In genomic region chr11:70267405-70267950, GRCh38 we compare ENCODE assay signal across 2 cellular contexts.
TF ChIP-seq lines count a peak whose summit lies in the region.

No MANE protein-coding gene starts in this region.

TF ChIP-seq in HEK293, 187 proteins besides CTCF, POLR2A, EP300 and RAD21 (continued from another document):
- TF ChIP-seq PRDM6 (tag by site-specific recombination; IDR thresholded peaks at IDR 0.05) (no peak), ZSCAN4 (tag by site-specific recombination; IDR thresholded peaks at IDR 0.05) (no peak), ZIC2 (tag by site-specific recombination; IDR thresholded peaks at IDR 0.05) (no peak)

TF ChIP-seq in GM23338, 12 proteins besides CTCF, POLR2A, EP300 and RAD21 (continued from another document):
- TF ChIP-seq, protein P1, sequence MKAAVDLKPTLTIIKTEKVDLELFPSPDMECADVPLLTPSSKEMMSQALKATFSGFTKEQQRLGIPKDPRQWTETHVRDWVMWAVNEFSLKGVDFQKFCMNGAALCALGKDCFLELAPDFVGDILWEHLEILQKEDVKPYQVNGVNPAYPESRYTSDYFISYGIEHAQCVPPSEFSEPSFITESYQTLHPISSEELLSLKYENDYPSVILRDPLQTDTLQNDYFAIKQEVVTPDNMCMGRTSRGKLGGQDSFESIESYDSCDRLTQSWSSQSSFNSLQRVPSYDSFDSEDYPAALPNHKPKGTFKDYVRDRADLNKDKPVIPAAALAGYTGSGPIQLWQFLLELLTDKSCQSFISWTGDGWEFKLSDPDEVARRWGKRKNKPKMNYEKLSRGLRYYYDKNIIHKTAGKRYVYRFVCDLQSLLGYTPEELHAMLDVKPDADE (IDR thresholded peaks at IDR 0.05), result no peak
- TF ChIP-seq CREB1 (CRISPR knock-in tag; IDR thresholded peaks at IDR 0.05; ENCODE audit: low read depth), result no peak
- no peak for TF ChIP-seq POLR2AphosphoS5 (IDR thresholded peaks at IDR 0.05; ENCODE audit: low read depth)
- TF ChIP-seq ZNF114 (CRISPR knock-in tag; IDR thresholded peaks at IDR 0.05), result no peak
- no peak for TF ChIP-seq EZH2phosphoT487 (IDR thresholded peaks at IDR 0.05; ENCODE audit: unreplicated experiment)
- no peak for TF ChIP-seq STAT1 (IDR thresholded peaks at IDR 0.05; ENCODE audit: unreplicated experiment)
- no peak for TF ChIP-seq NANOG (IDR thresholded peaks at IDR 0.05; ENCODE audit: borderline replicate concordance)
- TF ChIP-seq ZNF462 (CRISPR knock-in tag; IDR thresholded peaks at IDR 0.05), result no peak
- no peak for TF ChIP-seq JUNB (IDR thresholded peaks at IDR 0.05; ENCODE audit: unreplicated experiment)
- TF ChIP-seq REST (IDR thresholded peaks at IDR 0.05; ENCODE audit: unreplicated experiment), result no peak
TF ChIP-seq in GM23338: peak in this region for 0.
